9 cellular contexts compared by ENCODE assay signal in genomic region chr10:98170249-98171117, GRCh38. TPM values are rescaled to one million over a fixed set of nuclear protein-coding genes. Genes with fewer than 3 reads are reported as not detected.
DNase-seq lines count a peak whose midpoint lies in the region; ATAC-seq, FAIRE-seq and TF ChIP-seq lines count a peak whose summit lies in the region.
"Had no signal": no experiment of that assay in that cellular context is flagged by ENCODE, and none has a peak within 500 bp of the region (broad histone marks: within the 10 kb centered on the region; RNA-seq: fewer than 3 reads in every experiment).

No MANE protein-coding gene starts in this region.

- no peaks in the 10 kb centered on the region for H3K9me3 ChIP-seq in keratinocyte (ENCODE audit: control insufficient read depth, low read depth, low read length)

- DNase-seq in activated T-cell treated with anti-CD3 and anti-CD28 coated beads for 24 hours (ENCODE audit: low read depth): peak; percentile 20
- DNase-seq in activated T-cell treated with anti-CD3 and anti-CD28 coated beads, Interleukin-2, amount 50 U/mL, for 24 hours: no peak
- peak; percentile 19 for DNase-seq in HFFc6
- DNase-seq in NOMO-1 treated with DMSO at 0.1 percent for 48 hours (lab: John Stamatoyannopoulos, UW; ENCODE audit: unreplicated experiment): peak; percentile 9
- peak; percentile 61 for DNase-seq in MCF 10A (ENCODE audit: unreplicated experiment)
- peak; percentile 13 for DNase-seq in keratinocyte (ENCODE audit: low read depth, low spot score)
- peak; percentile 16 to 21 for DNase-seq in stimulated activated naive CD8-positive, alpha-beta T cell treated with anti-CD3 and anti-CD28 coated beads, Interleukin-15, amount 100 ng/mL, for 72 hours
- no peak for DNase-seq in NK-92 treated with Interleukin-12 subunit alpha and Interleukin-12 subunit beta, amount 100 ng/mL, for 24 hours (lab: John Stamatoyannopoulos, UW)

- peaks cover 29% of the 10 kb centered on the region for H3K4me1 Mint-ChIP-seq in activated T-cell treated with anti-CD3 and anti-CD28 coated beads, Interleukin-2, amount 50 U/mL, for 24 hours (ENCODE audit: low read depth)
- peaks cover 10% of the 10 kb centered on the region; the same call in 1 of the 2 replicates for H3K4me1 Mint-ChIP-seq in HFFc6 (ENCODE audit: low read depth)
- H3K4me1 Mint-ChIP-seq in MCF 10A (ENCODE audit: insufficient read depth, unreplicated experiment): no peaks in the 10 kb centered on the region
- H3K4me1 Mint-ChIP-seq in stimulated activated naive CD8-positive, alpha-beta T cell treated with anti-CD3 and anti-CD28 coated beads, Interleukin-15, amount 100 ng/mL, for 72 hours: peaks cover 23% of the 10 kb centered on the region

- H3K36me3 ChIP-seq in keratinocyte (ENCODE audit: control insufficient read depth in 2 of 2, extremely low read depth in 1 of 2, insufficient read depth in 2 of 2, low read length in 2 of 2): peaks cover 10 to 11% of the 10 kb centered on the region in 2 experiments

- H3K4me3 Mint-ChIP-seq in activated T-cell treated with anti-CD3 and anti-CD28 coated beads, Interleukin-2, amount 50 U/mL, for 24 hours: no peak overlapping the region
- H3K4me3 Mint-ChIP-seq in HFFc6 (no peak overlapping the region), MCF 10A (ENCODE audit: unreplicated experiment) (no peak overlapping the region)
- no peak overlapping the region for H3K4me3 Mint-ChIP-seq in stimulated activated naive CD8-positive, alpha-beta T cell treated with anti-CD3 and anti-CD28 coated beads, Interleukin-15, amount 100 ng/mL, for 72 hours

- no peak overlapping the region for H3K9ac ChIP-seq in keratinocyte (ENCODE audit: control insufficient read depth, extremely low read depth, insufficient read depth, low read length)

- H3K4me1 ChIP-seq in keratinocyte (ENCODE audit: control insufficient read depth, extremely low read depth, insufficient read depth, low read length): no peaks in the 10 kb centered on the region

- FAIRE-seq in keratinocyte (lab: Jason Lieb, UNC): peak; percentile 78
- FAIRE-seq: colon had no signal

- no peaks in the 10 kb centered on the region for H3K27me3 Mint-ChIP-seq in activated T-cell treated with anti-CD3 and anti-CD28 coated beads, Interleukin-2, amount 50 U/mL, for 24 hours
- H3K27me3 Mint-ChIP-seq in HFFc6 (ENCODE audit: insufficient read depth) (no peaks in the 10 kb centered on the region; the same call in 1 of the 2 replicates), MCF 10A (ENCODE audit: insufficient read depth, unreplicated experiment) (no peaks in the 10 kb centered on the region)
- H3K27me3 Mint-ChIP-seq in stimulated activated naive CD8-positive, alpha-beta T cell treated with anti-CD3 and anti-CD28 coated beads, Interleukin-15, amount 100 ng/mL, for 72 hours: no peaks in the 10 kb centered on the region

- POLR2A ChIA-PET in MCF 10A (lab: Yijun Ruan, JAX): interaction anchor here (0.6 to 1.8 kb wide), 4 partner anchors 9 to 566 kb away, joined by 3 to 6 read pairs (median 4); partner anchors contain the start of gene R3HCC1L

- no peak overlapping the region for H3K27ac ChIP-seq in keratinocyte (ENCODE audit: control insufficient read depth, insufficient read depth, low read length)

- no peak overlapping the region for H3K27ac Mint-ChIP-seq in activated T-cell treated with anti-CD3 and anti-CD28 coated beads, Interleukin-2, amount 50 U/mL, for 24 hours
- H3K27ac Mint-ChIP-seq in HFFc6: no peak overlapping the region
- peak overlapping the region; percentile 35 for H3K27ac Mint-ChIP-seq in MCF 10A (ENCODE audit: low read depth, unreplicated experiment)
- no peak overlapping the region for H3K27ac Mint-ChIP-seq in stimulated activated naive CD8-positive, alpha-beta T cell treated with anti-CD3 and anti-CD28 coated beads, Interleukin-15, amount 100 ng/mL, for 72 hours

- H3K9me3 Mint-ChIP-seq in activated T-cell treated with anti-CD3 and anti-CD28 coated beads, Interleukin-2, amount 50 U/mL, for 24 hours: no peaks in the 10 kb centered on the region
- H3K9me3 Mint-ChIP-seq in HFFc6: no peaks in the 10 kb centered on the region
- no peaks in the 10 kb centered on the region for H3K9me3 Mint-ChIP-seq in MCF 10A (ENCODE audit: unreplicated experiment)
- no peaks in the 10 kb centered on the region for H3K9me3 Mint-ChIP-seq in stimulated activated naive CD8-positive, alpha-beta T cell treated with anti-CD3 and anti-CD28 coated beads, Interleukin-15, amount 100 ng/mL, for 72 hours

- H2AFZ ChIP-seq in keratinocyte (ENCODE audit: control insufficient read depth, low read length): no peak overlapping the region

- H3K4me2 ChIP-seq in keratinocyte (ENCODE audit: control insufficient read depth, extremely low read depth, insufficient read depth, low read depth, low read length): no peak overlapping the region

- no peaks in the 10 kb centered on the region for H3K9me1 ChIP-seq in keratinocyte (ENCODE audit: control insufficient read depth, extremely low read depth, insufficient read depth, low read length)

- no peak overlapping the region for H3K4me3 ChIP-seq in keratinocyte (ENCODE audit: control insufficient read depth in 2 of 3, extremely low read depth in 1 of 3, insufficient read depth in 2 of 3, low read depth in 1 of 3, low read length in 3 of 3)

- no peaks in the 10 kb centered on the region for H4K20me1 ChIP-seq in keratinocyte (ENCODE audit: control insufficient read depth, extremely low read depth, insufficient read depth, low read length)

- peaks cover 87% of the 10 kb centered on the region for H3K36me3 Mint-ChIP-seq in activated T-cell treated with anti-CD3 and anti-CD28 coated beads, Interleukin-2, amount 50 U/mL, for 24 hours (ENCODE audit: low read depth)
- H3K36me3 Mint-ChIP-seq in HFFc6 (ENCODE audit: low read depth) (no peaks in the 10 kb centered on the region), MCF 10A (ENCODE audit: insufficient read depth, unreplicated experiment) (peaks cover 40% of the 10 kb centered on the region)

- intact Hi-C loops in MCF 10A (cut with micrococcal nuclease): loop anchor here (1.0 kb wide), 1 partner anchor 139 kb away; no protein-coding TSS in a partner anchor

- no TSS peak for BruUV-seq in MCF 10A (replicated peaks; lab: Mats Ljungman, UMichigan)

- peaks cover 6% of the 10 kb centered on the region for H3K79me2 ChIP-seq in keratinocyte (ENCODE audit: control insufficient read depth, insufficient read depth, low read length)

- H3K27me3 ChIP-seq in keratinocyte (ENCODE audit: control insufficient read depth, extremely low read depth, insufficient read depth, low read length): no peaks in the 10 kb centered on the region

- dilution Hi-C loops in keratinocyte (cut with MboI; ENCODE audit: extremely low pct_ligation_motif_present, low sequenced_read_pairs): no loop called here

- CTCF ChIA-PET in MCF 10A (lab: Yijun Ruan, JAX): interaction anchor here (0.6 to 5.2 kb wide), 48 partner anchors 8 to 1919 kb away, joined by 3 to 93 read pairs (median 5); no protein-coding TSS in a partner anchor

- peak; percentile 71 for ATAC-seq in stimulated activated naive CD8-positive, alpha-beta T cell treated with anti-CD3 and anti-CD28 coated beads, Interleukin-15, amount 100 ng/mL, for 72 hours

- TF ChIP-seq CTCF in HFFc6 (IDR thresholded peaks at IDR 0.05): peak; percentile 91
- TF ChIP-seq CTCF in MCF 10A (IDR thresholded peaks at IDR 0.05; ENCODE audit: unreplicated experiment): peak; percentile 59
- peak; percentile 71 to 83 (median 75) for TF ChIP-seq CTCF in keratinocyte (optimal IDR thresholded peaks at IDR 0.05 in 1 of 3, IDR thresholded peaks at IDR 0.05 in 1 of 3, conservative IDR thresholded peaks at IDR 0.05 in 1 of 3; ENCODE audit: extremely low read depth in 1 of 3, insufficient read depth in 2 of 3, low read length in 3 of 3)

RNA-seq across cellular contexts. Expression of gene R3HCC1L, which starts 36.0 kb away (rescaled TPM):
- total RNA-seq in HFFc6 (2021; fragmentation: NEBNext Ultra II Directional; extraction: Animal tissue kit (Norgen Biotek cat#: 25700)): 1 to 10 TPM; 7.4 to 8.1 (median 7.6) TPM
- total RNA-seq in MCF 10A (2022): 10.7 and 12.2 TPM in 2 replicates
- polyA plus RNA-seq in keratinocyte: 8.8 to 11.7 TPM (median 10.4 TPM) in 3 replicates
- 14.2 TPM for polyA plus RNA-seq in keratinocyte (2011; ENCODE audit: low read depth)
- polyA plus RNA-seq in keratinocyte (2011; cell fraction: cytosol; rRNA removed): 5.7 and 9.7 TPM in 2 replicates
- polyA plus RNA-seq in keratinocyte (2011; cell fraction: nucleus; rRNA removed): 17.3 and 19.9 TPM in 2 replicates
- polyA plus RNA-seq in keratinocyte (2012; ENCODE audit: low replicate concordance): 8.5 and 11.0 TPM in 2 replicates
- 3.5 to 28.9 TPM (median 7.4 TPM) in 3 replicates for polyA minus RNA-seq in keratinocyte
- 3.8 TPM for polyA minus RNA-seq in keratinocyte (2011; cell fraction: cytosol; rRNA and poly(A)+ RNA removed)
- 14.4 and 30.8 TPM in 2 replicates for polyA minus RNA-seq in keratinocyte (2011; cell fraction: nucleus; rRNA and poly(A)+ RNA removed)

Comparison
In these comparisons a context has a peak if more than half of its experiments do, and no peak if none do; other contexts are left out.
1. DNase-seq: peak in activated T-cell treated with anti-CD3 and anti-CD28 coated beads for 24 hours (single experiment), HFFc6 (single experiment), NOMO-1 treated with DMSO at 0.1 percent for 48 hours (single experiment), MCF 10A (single experiment), keratinocyte (single experiment) and stimulated activated naive CD8-positive, alpha-beta T cell treated with anti-CD3 and anti-CD28 coated beads, Interleukin-15, amount 100 ng/mL, for 72 hours (2 of 2); none in activated T-cell treated with anti-CD3 and anti-CD28 coated beads, Interleukin-2, amount 50 U/mL, for 24 hours (single experiment) and NK-92 treated with Interleukin-12 subunit alpha and Interleukin-12 subunit beta, amount 100 ng/mL, for 24 hours (single experiment).
2. Peak in every context shown above with its lines, with median percentiles within 50 percentile points of each other: CTCF ChIP-seq.